In genomic region chr20:13228771-13229170, GRCh38 we compare ENCODE assay signal across 1 cellular context.
TF ChIP-seq lines count a peak whose summit lies in the region.

No MANE protein-coding gene starts in this region.

TF ChIP-seq in A549, 52 proteins besides CTCF, POLR2A, EP300 and RAD21 (continued from another document):
- TF ChIP-seq ELK1 (IDR thresholded peaks at IDR 0.05; ENCODE audit: low read depth, low read length): no peak
